8 cellular contexts compared by ENCODE assay signal in the genomic region with DNA sequence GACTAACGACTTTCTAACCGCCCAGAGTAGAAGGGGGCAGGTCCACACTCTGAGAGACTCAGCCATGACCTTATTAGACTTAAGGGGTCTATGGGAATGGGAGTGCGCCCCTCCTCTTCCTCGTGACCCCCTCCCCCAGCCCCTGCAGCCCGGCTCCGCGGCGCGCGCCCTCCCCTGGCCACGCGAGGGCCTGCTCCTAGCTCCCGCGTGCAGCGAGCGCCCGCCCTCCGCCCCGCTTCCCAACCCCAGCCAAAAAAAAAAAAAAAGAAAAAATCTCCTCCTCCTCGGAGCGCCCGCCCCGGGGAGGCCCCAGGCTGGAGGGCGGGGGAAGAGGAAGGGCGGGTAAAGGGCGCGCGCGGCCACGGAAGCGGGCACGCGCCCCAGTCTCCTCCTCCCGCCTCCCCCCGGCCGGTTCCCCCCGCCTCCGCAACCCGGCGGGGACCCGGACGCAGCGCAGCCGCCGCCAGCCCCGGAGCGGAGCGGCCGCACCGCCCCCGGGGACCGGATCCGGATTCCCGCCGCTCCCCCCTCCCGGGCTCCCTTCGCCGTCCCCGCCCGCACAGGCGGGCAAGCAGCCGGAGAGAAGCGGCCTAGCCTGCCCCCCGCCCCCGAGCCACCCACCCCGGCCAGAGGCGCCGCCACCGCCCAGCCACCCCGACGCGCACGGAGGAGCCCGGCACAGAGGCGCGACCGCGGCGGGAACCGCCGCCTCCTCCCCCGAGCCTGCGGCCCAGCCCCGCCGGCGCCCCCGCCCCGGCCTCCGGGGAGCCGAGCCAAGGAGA.
DNase-seq lines count a peak whose midpoint lies in the region; ATAC-seq lines count a peak whose summit lies in the region.

No MANE protein-coding gene starts in this region.

- H3K9me3 ChIP-seq in HUES6 (ENCODE audit: control insufficient read depth, insufficient read depth, low read depth, low read length): no peaks in the 10 kb centered on the region

- H3K36me3 ChIP-seq in HUES6 (ENCODE audit: control insufficient read depth, insufficient read depth, low read length): peaks cover 37% of the 10 kb centered on the region

- H3K4me3 ChIP-seq in HUES6 (ENCODE audit: low read depth, low read length): peak overlapping the region; percentile 80

- peak; percentile 32 for ATAC-seq in GM19463 (IDR thresholded peaks at IDR 0.05; ENCODE audit: unreplicated experiment)

- no peaks in the 10 kb centered on the region for H3K27me3 ChIP-seq in HUES6 (ENCODE audit: control insufficient read depth, insufficient read depth, low read length)

- peak overlapping the region; percentile 98 for H3K9ac ChIP-seq in HUES6 (ENCODE audit: low read length)

- DNase-seq in CD1c-positive myeloid dendritic cell (ENCODE audit: extremely low spot score) (peak; percentile 94), NOMO-1 treated with dmso at 0.1 percent for 144 hours (lab: John Stamatoyannopoulos, UW; ENCODE audit: unreplicated experiment) (peak; percentile 89), epidermal melanocyte (ENCODE audit: insufficient read length, low spot score) (peak; percentile 87), middle frontal gyrus (ENCODE audit: extremely low spot score, low spot score) (peak; percentile 79)
- peak; percentile 91 for DNase-seq in activated CD8-positive, alpha-beta memory T cell treated with anti-CD3 and anti-CD28 coated beads, Interleukin-2, amount 50 U/mL, for 48 hours
- DNase-seq in stimulated activated CD8-positive, alpha-beta memory T cell treated with anti-CD3 and anti-CD28 coated beads, Interleukin-2, amount 100 ng/mL, for 1 hour (ENCODE audit: low read depth in 2 of 2): peak; percentile 75 to 82

- H3K27ac ChIP-seq in HUES6 (ENCODE audit: low read depth, low read length): peak overlapping the region; percentile 33; the same call in 1 of the 2 replicates

- H3K4me1 ChIP-seq in HUES6 (ENCODE audit: control insufficient read depth, insufficient read depth, low read length): peaks cover 18% of the 10 kb centered on the region

Comparison
In these comparisons a context has a peak if more than half of its experiments do, and no peak if none do; other contexts are left out.
1. Peak in every context shown above with its lines: DNase-seq, ATAC-seq, H3K4me3 ChIP-seq and H3K27ac ChIP-seq.